Comparison of ENCODE assay signal across 11 cellular contexts in genomic region chr6:163398796-163399195, GRCh38. TPM values are rescaled to one million over a fixed set of nuclear protein-coding genes. Genes with fewer than 3 reads are reported as not detected.
DNase-seq lines count a peak whose midpoint lies in the region; ATAC-seq lines count a peak whose summit lies in the region.
"Had no signal": no experiment of that assay in that cellular context is flagged by ENCODE, and none has a peak within 500 bp of the region (broad histone marks: within the 10 kb centered on the region; RNA-seq: fewer than 3 reads in every experiment).

No MANE protein-coding gene starts in this region.

- no peaks in the 10 kb centered on the region for H3K36me3 ChIP-seq in H7 (replicated peaks; ENCODE audit: control insufficient read depth, insufficient read depth, low read length)

- peak; percentile 47 for ATAC-seq in GM21619 (IDR thresholded peaks at IDR 0.05; ENCODE audit: unreplicated experiment)
- ATAC-seq in left cardiac atrium: peak; percentile 55 to 82
- ATAC-seq: activated T-cell treated with anti-CD3 and anti-CD28 coated beads, Interleukin-2, amount 50 U/mL, for 4 hours had no signal

- DNase-seq in NOMO-1 treated with DMSO at 0.1 percent for 48 hours (lab: John Stamatoyannopoulos, UW; ENCODE audit: unreplicated experiment): peak; percentile 63
- peak; percentile 44 for DNase-seq in left cardiac atrium
- DNase-seq in superior temporal gyrus (ENCODE audit: extremely low spot score): peak; percentile 71
- DNase-seq in H7: no peak
- DNase-seq in stimulated activated CD4-positive, alpha-beta T cell treated with anti-CD3 and anti-CD28 coated beads, Interleukin-2, amount 100 ng/mL, for 24 hours: no peak
- DNase-seq in NCI-H526 treated with DMSO at 0.1 percent for 48 hours (lab: John Stamatoyannopoulos, UW): no peak
- DNase-seq in NCI-H446 (lab: John Stamatoyannopoulos, UW): no peak
- DNase-seq: activated T-cell treated with anti-CD3 and anti-CD28 coated beads, Interleukin-2, amount 50 U/mL, for 4 hours; cerebellar nuclear complex; DMS79 had no signal

- intact Hi-C loops in left cardiac atrium (cut with DNase I): no loop called here

- H3K4me3 ChIP-seq in H7 (ENCODE audit: insufficient read depth, low read depth, low read length): no peak overlapping the region

- H3K27me3 ChIP-seq in H7 (ENCODE audit: control insufficient read depth, insufficient read depth, low read length): no peaks in the 10 kb centered on the region; the same call in 1 of the 2 replicates

RNA-seq across cellular contexts. Expression of gene QKI, which starts 15.7 kb away (rescaled TPM):
- 100 to 1,000 TPM; 317 to 351 TPM for total RNA-seq in left cardiac atrium
- 155 and 200 TPM in 2 replicates for total RNA-seq in H7 (2014; rRNA removed; shearing (Covaris generic))

Comparison
In these comparisons a context has a peak if more than half of its experiments do, and no peak if none do; other contexts are left out.
1. DNase-seq: peak in NOMO-1 treated with DMSO at 0.1 percent for 48 hours (single experiment), left cardiac atrium (single experiment) and superior temporal gyrus (single experiment); none in H7 (single experiment), stimulated activated CD4-positive, alpha-beta T cell treated with anti-CD3 and anti-CD28 coated beads, Interleukin-2, amount 100 ng/mL, for 24 hours (0 of 2), NCI-H526 treated with DMSO at 0.1 percent for 48 hours (single experiment) and NCI-H446 (0 of 2).